Comparison of ENCODE assay signal across 9 cellular contexts in genomic region chr2:86298411-86299390, GRCh38. TPM values are rescaled to one million over a fixed set of nuclear protein-coding genes. Genes with fewer than 3 reads are reported as not detected.
DNase-seq lines count a peak whose midpoint lies in the region; ATAC-seq and TF ChIP-seq lines count a peak whose summit lies in the region.
"Had no signal": no experiment of that assay in that cellular context is flagged by ENCODE, and none has a peak within 500 bp of the region (broad histone marks: within the 10 kb centered on the region; RNA-seq: fewer than 3 reads in every experiment).

No MANE protein-coding gene starts in this region.

- peak overlapping the region; percentile 70 for H3K27ac ChIP-seq in substantia nigra (ENCODE audit: low read depth, low read length, poor library complexity, severe bottlenecking)

- CTCF ChIA-PET in activated CD8-positive, alpha-beta T cell treated with anti-CD3 and anti-CD28 coated beads, Interleukin-2, amount 10 ng/mL, durations not matched to agents 7 days and 5 days (lab: Charles Lee), result interaction anchor here (1.1 to 2.6 kb wide), 2 partner anchors 21 to 78 kb away, joined by 3 to 13 read pairs; no protein-coding TSS in a partner anchor
- CTCF ChIA-PET in activated naive CD4-positive, alpha-beta T cell treated with anti-CD3 and anti-CD28 coated beads for 36 hours (lab: Charles Lee), result interaction anchor here (0.6 to 1.0 kb wide), 4 partner anchors 74 to 117 kb away, joined by 3 to 5 read pairs (median 3); no protein-coding TSS in a partner anchor
- CTCF ChIA-PET in activated CD8-positive, alpha-beta T cell treated with anti-CD3 and anti-CD28 coated beads for 36 hours (lab: Charles Lee), result interaction anchor here (1.1 to 2.9 kb wide), 2 partner anchors 78 to 84 kb away, joined by 3 to 16 read pairs; no protein-coding TSS in a partner anchor

- POLR2A ChIA-PET in activated CD8-positive, alpha-beta T cell treated with anti-CD3 and anti-CD28 coated beads, Interleukin-2, amount 10 ng/mL, durations not matched to agents 7 days and 5 days (lab: Charles Lee), result no interaction called here
- POLR2A ChIA-PET in activated CD8-positive, alpha-beta T cell treated with anti-CD3 and anti-CD28 coated beads for 36 hours (lab: Charles Lee), result no interaction called here

- H3K36me3 Mint-ChIP-seq in activated CD8-positive, alpha-beta T cell treated with anti-CD3 and anti-CD28 coated beads, Interleukin-2, amount 10 ng/mL, durations not matched to agents 7 days and 5 days (ENCODE audit: low read depth), result no peaks in the 10 kb centered on the region
- H3K36me3 Mint-ChIP-seq in activated naive CD4-positive, alpha-beta T cell treated with anti-CD3 and anti-CD28 coated beads for 36 hours (ENCODE audit: low read depth), result no peaks in the 10 kb centered on the region
- H3K36me3 Mint-ChIP-seq in activated CD8-positive, alpha-beta T cell treated with anti-CD3 and anti-CD28 coated beads for 36 hours (ENCODE audit: low read depth), result no peaks in the 10 kb centered on the region

- H3K4me3 Mint-ChIP-seq in activated CD8-positive, alpha-beta T cell treated with anti-CD3 and anti-CD28 coated beads, Interleukin-2, amount 10 ng/mL, durations not matched to agents 7 days and 5 days, result no peak overlapping the region
- no peak overlapping the region for H3K4me3 Mint-ChIP-seq in activated naive CD4-positive, alpha-beta T cell treated with anti-CD3 and anti-CD28 coated beads for 36 hours
- H3K4me3 Mint-ChIP-seq in activated CD8-positive, alpha-beta T cell treated with anti-CD3 and anti-CD28 coated beads for 36 hours, result no peak overlapping the region

- DNase-seq in HuH-7 (ENCODE audit: low spot score), result peak; percentile 51
- DNase-seq in cerebellum (ENCODE audit: low spot score), result peak; percentile 58
- DNase-seq in islet precursor cell, result peak; percentile 57
- peak in 28 of 49 donors; percentile 6 to 60 (median 28) for DNase-seq in substantia nigra (lab: John Stamatoyannopoulos, UW)
- DNase-seq in activated CD8-positive, alpha-beta T cell treated with anti-CD3 and anti-CD28 coated beads, Interleukin-2, amount 10 ng/mL, durations not matched to agents 7 days and 5 days, result no peak
- no peak for DNase-seq in NK-92 treated with Interleukin-12 subunit alpha and Interleukin-12 subunit beta, amount 100 ng/mL, for 24 hours (lab: John Stamatoyannopoulos, UW)
- DNase-seq in activated naive CD4-positive, alpha-beta T cell treated with anti-CD3 and anti-CD28 coated beads for 36 hours, result no peak
- no peak for DNase-seq in activated CD8-positive, alpha-beta T cell treated with anti-CD3 and anti-CD28 coated beads for 36 hours
- DNase-seq: KG1 had no signal

- no peak for ATAC-seq in activated CD8-positive, alpha-beta T cell treated with anti-CD3 and anti-CD28 coated beads, Interleukin-2, amount 10 ng/mL, durations not matched to agents 7 days and 5 days
- ATAC-seq in activated CD8-positive, alpha-beta T cell treated with anti-CD3 and anti-CD28 coated beads for 36 hours, result no peak

- peaks cover 23% of the 10 kb centered on the region for H3K27me3 Mint-ChIP-seq in activated CD8-positive, alpha-beta T cell treated with anti-CD3 and anti-CD28 coated beads, Interleukin-2, amount 10 ng/mL, durations not matched to agents 7 days and 5 days (ENCODE audit: low read depth)
- peaks cover 4% of the 10 kb centered on the region for H3K27me3 Mint-ChIP-seq in activated naive CD4-positive, alpha-beta T cell treated with anti-CD3 and anti-CD28 coated beads for 36 hours (ENCODE audit: low read depth)
- H3K27me3 Mint-ChIP-seq in activated CD8-positive, alpha-beta T cell treated with anti-CD3 and anti-CD28 coated beads for 36 hours, result peaks cover 16% of the 10 kb centered on the region

- TF ChIP-seq CTCF in activated CD8-positive, alpha-beta T cell treated with anti-CD3 and anti-CD28 coated beads for 36 hours (IDR thresholded peaks at IDR 0.05), result no peak

- no peaks in the 10 kb centered on the region for H3K4me1 Mint-ChIP-seq in activated CD8-positive, alpha-beta T cell treated with anti-CD3 and anti-CD28 coated beads, Interleukin-2, amount 10 ng/mL, durations not matched to agents 7 days and 5 days (ENCODE audit: low read depth)
- no peaks in the 10 kb centered on the region for H3K4me1 Mint-ChIP-seq in activated naive CD4-positive, alpha-beta T cell treated with anti-CD3 and anti-CD28 coated beads for 36 hours (ENCODE audit: low read depth)
- no peaks in the 10 kb centered on the region for H3K4me1 Mint-ChIP-seq in activated CD8-positive, alpha-beta T cell treated with anti-CD3 and anti-CD28 coated beads for 36 hours (ENCODE audit: low read depth)

- intact Hi-C loops in activated naive CD4-positive, alpha-beta T cell treated with anti-CD3 and anti-CD28 coated beads for 36 hours (cut with micrococcal nuclease), result no loop called here
- intact Hi-C loops in activated CD8-positive, alpha-beta T cell treated with anti-CD3 and anti-CD28 coated beads for 36 hours (cut with micrococcal nuclease), result no loop called here

- H3K9me3 Mint-ChIP-seq in activated CD8-positive, alpha-beta T cell treated with anti-CD3 and anti-CD28 coated beads, Interleukin-2, amount 10 ng/mL, durations not matched to agents 7 days and 5 days (ENCODE audit: insufficient read depth), result no peaks in the 10 kb centered on the region
- H3K9me3 Mint-ChIP-seq in activated naive CD4-positive, alpha-beta T cell treated with anti-CD3 and anti-CD28 coated beads for 36 hours, result no peaks in the 10 kb centered on the region
- no peaks in the 10 kb centered on the region for H3K9me3 Mint-ChIP-seq in activated CD8-positive, alpha-beta T cell treated with anti-CD3 and anti-CD28 coated beads for 36 hours

- H3K27ac Mint-ChIP-seq in activated CD8-positive, alpha-beta T cell treated with anti-CD3 and anti-CD28 coated beads, Interleukin-2, amount 10 ng/mL, durations not matched to agents 7 days and 5 days, result no peak overlapping the region
- H3K27ac Mint-ChIP-seq in activated naive CD4-positive, alpha-beta T cell treated with anti-CD3 and anti-CD28 coated beads for 36 hours, result no peak overlapping the region
- no peak overlapping the region for H3K27ac Mint-ChIP-seq in activated CD8-positive, alpha-beta T cell treated with anti-CD3 and anti-CD28 coated beads for 36 hours

RNA-seq across cellular contexts. Expression of gene REEP1, which starts 38.7 kb away (rescaled TPM):
- total RNA-seq in cerebellum, result 75.8 TPM
- under 1 TPM in 1 of 2 experiments, not detected in 1; 0.21 TPM for total RNA-seq in activated CD8-positive, alpha-beta T cell treated with anti-CD3 and anti-CD28 coated beads, Interleukin-2, amount 10 ng/mL, durations not matched to agents 7 days and 5 days
- under 1 TPM; 0.19 to 0.37 TPM for total RNA-seq in activated naive CD4-positive, alpha-beta T cell treated with anti-CD3 and anti-CD28 coated beads for 36 hours
- total RNA-seq in activated CD8-positive, alpha-beta T cell treated with anti-CD3 and anti-CD28 coated beads for 36 hours, result under 1 TPM; 0.23 to 0.25 TPM

Comparison
In these comparisons a context has a peak if more than half of its experiments do, and no peak if none do; other contexts are left out.
1. DNase-seq: peak in HuH-7 (single experiment), cerebellum (single experiment), islet precursor cell (single experiment) and substantia nigra (28 of 49); none in activated CD8-positive, alpha-beta T cell treated with anti-CD3 and anti-CD28 coated beads, Interleukin-2, amount 10 ng/mL, durations not matched to agents 7 days and 5 days (single experiment), NK-92 treated with Interleukin-12 subunit alpha and Interleukin-12 subunit beta, amount 100 ng/mL, for 24 hours (single experiment), activated naive CD4-positive, alpha-beta T cell treated with anti-CD3 and anti-CD28 coated beads for 36 hours (single experiment) and activated CD8-positive, alpha-beta T cell treated with anti-CD3 and anti-CD28 coated beads for 36 hours (single experiment).
2. RNA of gene REEP1, which starts 38.7 kb away (total RNA-seq): 75.8 TPM in cerebellum (single experiment); 0.19 to 0.37 TPM in activated naive CD4-positive, alpha-beta T cell treated with anti-CD3 and anti-CD28 coated beads for 36 hours, 0.23 to 0.25 TPM in activated CD8-positive, alpha-beta T cell treated with anti-CD3 and anti-CD28 coated beads for 36 hours and 0.21 TPM in activated CD8-positive, alpha-beta T cell treated with anti-CD3 and anti-CD28 coated beads, Interleukin-2, amount 10 ng/mL, durations not matched to agents 7 days and 5 days; every median in the first group is over 10 times any median in the second.